In genomic region chr7:40733578-40733977, GRCh38 we compare ENCODE assay signal across 16 cellular contexts.
DNase-seq lines count a peak whose midpoint lies in the region; ATAC-seq and TF ChIP-seq lines count a peak whose summit lies in the region.
"Had no signal": no experiment of that assay in that cellular context is flagged by ENCODE, and none has a peak within 500 bp of the region (broad histone marks: within the 10 kb centered on the region; RNA-seq: fewer than 3 reads in every experiment).

No MANE protein-coding gene starts in this region.

- H4K20me1 ChIP-seq in BLaER1 treated with 17β-estradiol and CSF1 and Interleukin-3, amounts not matched to agents 10 nM and 100 nM = no peaks in the 10 kb centered on the region
- H4K20me1 ChIP-seq in HCT116 (ENCODE audit: insufficient read depth) = no peaks in the 10 kb centered on the region

- DNase-seq in HCT116 (ENCODE audit: low read depth, low spot score) (no peak), glomerular endothelial cell (ENCODE audit: extremely low read depth, low read depth, low spot score) (peak; percentile 29), NCI-H774 (lab: John Stamatoyannopoulos, UW) (no peak), NCI-H1417 treated with DMSO at 0.1 percent for 48 hours (lab: John Stamatoyannopoulos, UW) (no peak)
- DNase-seq in activated T-cell treated with anti-CD3 and anti-CD28 coated beads, Interleukin-2, amount 50 U/mL, for 24 hours = no peak
- DNase-seq: activated CD4-positive, CD25-positive, alpha-beta regulatory T cell treated with anti-CD3 and anti-CD28 coated beads, Interleukin-2, amount 50 U/mL, for 72 hours; AML-193; glutamatergic neuron; NCI-H1048; ovary; stimulated activated CD4-positive, alpha-beta T cell treated with anti-CD3 and anti-CD28 coated beads, Interleukin-12 subunit alpha, Interleukin-12 subunit beta, amount 100 ng/mL, for 4 hours; substantia nigra had no signal

- no peak overlapping the region for H3K4me3 ChIP-seq in BLaER1 treated with 17β-estradiol and CSF1 and Interleukin-3, amounts not matched to agents 10 nM and 100 nM
- no peak overlapping the region for H3K4me3 ChIP-seq in HCT116 (replicated peaks in 1 of 2; ENCODE audit: low read depth in 1 of 2, low read length in 2 of 2)
- H3K4me3 ChIP-seq: GM12878, ovary had no signal

- H3K36me3 ChIP-seq in BLaER1 treated with 17β-estradiol and CSF1 and Interleukin-3, amounts not matched to agents 10 nM and 100 nM = no peaks in the 10 kb centered on the region
- H3K36me3 ChIP-seq in HCT116 (ENCODE audit: control insufficient read depth in 1 of 2, insufficient read depth in 2 of 2, low read length in 2 of 2) = no peaks in the 10 kb centered on the region
- H3K36me3 ChIP-seq: ovary had no signal

- peak overlapping the region; percentile 18 to 73 (median 52); a peak in 21 of 22 replicates for H3K4me2 ChIP-seq in BLaER1 treated with 17β-estradiol and CSF1 and Interleukin-3, amounts not matched to agents 10 nM and 100 nM
- H3K4me2 ChIP-seq in HCT116 (ENCODE audit: low read length) = peak overlapping the region; percentile 24; the same call in 1 of the 2 replicates

- no peak for TF ChIP-seq RAD21 in HCT116 (IDR thresholded peaks at IDR 0.05; ENCODE audit: low read depth)

- H3K4me1 ChIP-seq in BLaER1 treated with 17β-estradiol and CSF1 and Interleukin-3, amounts not matched to agents 10 nM and 100 nM = peaks cover 11 to 19% (median 16%) of the 10 kb centered on the region in 10 experiments; a peak in 19 of 20 replicates
- H3K4me1 ChIP-seq in HCT116 (ENCODE audit: control insufficient read depth in 1 of 2, insufficient read depth in 2 of 2, low read length in 2 of 2) = peaks cover 5 to 11% of the 10 kb centered on the region in 2 experiments; a peak in 3 of 4 replicates

- H3K4me3 Mint-ChIP-seq in activated T-cell treated with anti-CD3 and anti-CD28 coated beads, Interleukin-2, amount 50 U/mL, for 24 hours = no peak overlapping the region

- peaks cover 12% of the 10 kb centered on the region for H3K9me3 Mint-ChIP-seq in activated T-cell treated with anti-CD3 and anti-CD28 coated beads, Interleukin-2, amount 50 U/mL, for 24 hours

- H3K36me3 Mint-ChIP-seq in activated T-cell treated with anti-CD3 and anti-CD28 coated beads, Interleukin-2, amount 50 U/mL, for 24 hours (ENCODE audit: low read depth) = no peaks in the 10 kb centered on the region

- intact Hi-C loops in HCT116 (cut with micrococcal nuclease) = no loop called here

- H3K27ac ChIP-seq in BLaER1 treated with 17β-estradiol and CSF1 and Interleukin-3, amounts not matched to agents 10 nM and 100 nM = no peak overlapping the region
- H3K27ac ChIP-seq in HCT116 (ENCODE audit: low read depth, low read length) = no peak overlapping the region
- H3K27ac ChIP-seq: ovary had no signal

- no peaks in the 10 kb centered on the region for H3K27me3 Mint-ChIP-seq in activated T-cell treated with anti-CD3 and anti-CD28 coated beads, Interleukin-2, amount 50 U/mL, for 24 hours

- peaks cover 0 to 11% (median 4%) of the 10 kb centered on the region in 11 experiments; a peak in 7 of 22 replicates for H3K9me3 ChIP-seq in BLaER1 treated with 17β-estradiol and CSF1 and Interleukin-3, amounts not matched to agents 10 nM and 100 nM (replicated peaks in 1 of 11)
- no peaks in the 10 kb centered on the region for H3K9me3 ChIP-seq in HCT116 (ENCODE audit: control insufficient read depth in 1 of 2, insufficient read depth in 1 of 2, low read depth in 1 of 2, low read length in 2 of 2)
- H3K9me3 ChIP-seq: ovary had no signal

- ATAC-seq in HCT116 (peak; percentile 47), SK-N-SH treated with all-trans-retinoic acid at 6 μM for 48 hours (peak; percentile 31), HG03159 (IDR thresholded peaks at IDR 0.05; ENCODE audit: unreplicated experiment) (no peak)
- ATAC-seq: GM12878 had no signal

- no TSS peak for BruUV-seq in HCT116 (replicated peaks; lab: Mats Ljungman, UMichigan)

- TF ChIP-seq CTCF in HCT116 (IDR thresholded peaks at IDR 0.05 in 2 of 3, conservative IDR thresholded peaks at IDR 0.05 in 1 of 3; ENCODE audit: borderline replicate concordance in 1 of 3, insufficient read depth in 1 of 3, low read depth in 2 of 3, low read length in 2 of 3) = no peak

- TF ChIP-seq POLR2A in HCT116 (IDR thresholded peaks at IDR 0.05; ENCODE audit: borderline replicate concordance, extremely low read depth, insufficient read depth, insufficient read length) = no peak

- peaks cover 4% of the 10 kb centered on the region for H3K4me1 Mint-ChIP-seq in activated T-cell treated with anti-CD3 and anti-CD28 coated beads, Interleukin-2, amount 50 U/mL, for 24 hours (ENCODE audit: low read depth)

- H3K9me2 ChIP-seq in HCT116 (ENCODE audit: insufficient read depth) = no peaks in the 10 kb centered on the region

- RAD21 ChIA-PET in HCT116 (lab: Charles Lee; ENCODE audit: low non-redundant PET in 1 of 2, low total read pairs in 2 of 2, uncharacterized antibody in 2 of 2, unreplicated experiment in 2 of 2) = no interaction called here

- CTCF ChIA-PET in HCT116 (lab: Charles Lee) = no interaction called here

- POLR2A ChIA-PET in HCT116 (lab: Charles Lee) = no interaction called here

- H2AFZ ChIP-seq in HCT116 (ENCODE audit: low read depth, low read length, poor library complexity, severe bottlenecking) = no peak overlapping the region

- no peaks in the 10 kb centered on the region for H3K79me2 ChIP-seq in HCT116 (ENCODE audit: insufficient read depth, low read length)

- no peak overlapping the region for H3K27ac Mint-ChIP-seq in activated T-cell treated with anti-CD3 and anti-CD28 coated beads, Interleukin-2, amount 50 U/mL, for 24 hours

- peaks cover 0 to 23% (median 0%) of the 10 kb centered on the region in 11 experiments; a peak in 6 of 22 replicates for H3K27me3 ChIP-seq in BLaER1 treated with 17β-estradiol and CSF1 and Interleukin-3, amounts not matched to agents 10 nM and 100 nM
- H3K27me3 ChIP-seq in HCT116 (ENCODE audit: insufficient read depth, low read length) = 0 out of 2 replicates have a peak, but pooled peaks cover 5% of the 10 kb centered on the region
- H3K27me3 ChIP-seq: ovary had no signal

- H3K9ac ChIP-seq in BLaER1 treated with 17β-estradiol and CSF1 and Interleukin-3, amounts not matched to agents 10 nM and 100 nM = no peak overlapping the region
- no peak overlapping the region for H3K9ac ChIP-seq in HCT116 (ENCODE audit: low read length)

TF ChIP-seq in HCT116, 20 proteins besides CTCF, POLR2A, EP300 and RAD21 (continues in another document):
- TF ChIP-seq EZH2phosphoT487 (IDR thresholded peaks at IDR 0.05; ENCODE audit: borderline replicate concordance) = no peak
- TF ChIP-seq SIN3A (IDR thresholded peaks at IDR 0.05; ENCODE audit: low read depth) = no peak
- TF ChIP-seq, protein P1, sequence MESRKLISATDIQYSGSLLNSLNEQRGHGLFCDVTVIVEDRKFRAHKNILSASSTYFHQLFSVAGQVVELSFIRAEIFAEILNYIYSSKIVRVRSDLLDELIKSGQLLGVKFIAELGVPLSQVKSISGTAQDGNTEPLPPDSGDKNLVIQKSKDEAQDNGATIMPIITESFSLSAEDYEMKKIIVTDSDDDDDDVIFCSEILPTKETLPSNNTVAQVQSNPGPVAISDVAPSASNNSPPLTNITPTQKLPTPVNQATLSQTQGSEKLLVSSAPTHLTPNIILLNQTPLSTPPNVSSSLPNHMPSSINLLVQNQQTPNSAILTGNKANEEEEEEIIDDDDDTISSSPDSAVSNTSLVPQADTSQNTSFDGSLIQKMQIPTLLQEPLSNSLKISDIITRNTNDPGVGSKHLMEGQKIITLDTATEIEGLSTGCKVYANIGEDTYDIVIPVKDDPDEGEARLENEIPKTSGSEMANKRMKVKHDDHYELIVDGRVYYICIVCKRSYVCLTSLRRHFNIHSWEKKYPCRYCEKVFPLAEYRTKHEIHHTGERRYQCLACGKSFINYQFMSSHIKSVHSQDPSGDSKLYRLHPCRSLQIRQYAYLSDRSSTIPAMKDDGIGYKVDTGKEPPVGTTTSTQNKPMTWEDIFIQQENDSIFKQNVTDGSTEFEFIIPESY (IDR thresholded peaks at IDR 0.05; ENCODE audit: extremely low read depth, insufficient replicate concordance, low read length) = no peak
- no peak for TF ChIP-seq ZNF274 (IDR thresholded peaks at IDR 0.05; ENCODE audit: low read depth, low read length)
- TF ChIP-seq ELF1 (IDR thresholded peaks at IDR 0.05; ENCODE audit: borderline replicate concordance, low read depth) = no peak
- TF ChIP-seq POLR2AphosphoS5 (IDR thresholded peaks at IDR 0.05; ENCODE audit: low read depth, low read length) = no peak
- no peak for TF ChIP-seq TCF7L2 (IDR thresholded peaks at IDR 0.05; ENCODE audit: borderline replicate concordance, extremely low read depth, insufficient read depth, insufficient read length)
- no peak for TF ChIP-seq CEBPB (IDR thresholded peaks at IDR 0.05; ENCODE audit: low read depth)
- no peak for TF ChIP-seq JUND (IDR thresholded peaks at IDR 0.05)

TF ChIP-seq in SK-N-SH treated with all-trans-retinoic acid at 6 μM for 48 hours, 23 proteins besides CTCF, POLR2A, EP300 and RAD21 (continues in another document):
- TF ChIP-seq ISL1 (CRISPR knock-in tag; IDR thresholded peaks at IDR 0.05) (no peak), POU6F1 (CRISPR knock-in tag; IDR thresholded peaks at IDR 0.05; ENCODE audit: borderline replicate concordance, low read depth) (no peak), TOX (CRISPR knock-in tag; IDR thresholded peaks at IDR 0.05; ENCODE audit: borderline replicate concordance) (no peak)
